ENCODE assay signal across 1 cellular context in genomic region chr14:67816326-67817009, GRCh38.
TF ChIP-seq lines count a peak whose summit lies in the region.

Gene ZFYVE26 (minus strand): TSS chr14:67816590. CDS start chr14:67815963, 627 bp downstream.

TF ChIP-seq in K562, 482 proteins besides CTCF, POLR2A, EP300 and RAD21 (continued from another document and continues in another):
- no peak for TF ChIP-seq ASH1L (IDR thresholded peaks at IDR 0.05; ENCODE audit: borderline replicate concordance, low read depth, partially characterized antibody)
- TF ChIP-seq ARID4B (CRISPR knock-in tag; IDR thresholded peaks at IDR 0.05) = peak; percentile 71; the same call in 1 of the 2 replicates
- no peak for TF ChIP-seq SRSF9 (IDR thresholded peaks at IDR 0.05; ENCODE audit: borderline replicate concordance, low read depth, low read length)
- peak; percentile 95 for TF ChIP-seq USF2 (CRISPR knock-in tag; IDR thresholded peaks at IDR 0.05)
- TF ChIP-seq NFYB (IDR thresholded peaks at IDR 0.05; ENCODE audit: extremely low read depth, insufficient read length) = peak; percentile 14
- peak; percentile 50; the same call in 1 of the 2 replicates for TF ChIP-seq HDAC2 (IDR thresholded peaks at IDR 0.05)
- TF ChIP-seq L3MBTL2 (IDR thresholded peaks at IDR 0.05) = peak; percentile 47
- no peak for TF ChIP-seq ZMIZ1 (IDR thresholded peaks at IDR 0.05; ENCODE audit: low read depth in 2 of 2, low read length in 2 of 2)
- TF ChIP-seq CUX1 (CRISPR knock-in tag; IDR thresholded peaks at IDR 0.05) = no peak
- TF ChIP-seq MNT (conservative IDR thresholded peaks at IDR 0.05) = peak; percentile 48 to 86
- TF ChIP-seq ELF1 (tag; IDR thresholded peaks at IDR 0.05) = 0 out of 2 replicates have a peak, but pooled peaks have one; percentile 15
- TF ChIP-seq PKNOX1 (IDR thresholded peaks at IDR 0.05) = peak; percentile 53
- no peak for TF ChIP-seq ZNF431 (CRISPR knock-in tag; IDR thresholded peaks at IDR 0.05)
- peak; percentile 28; the same call in 1 of the 2 replicates for TF ChIP-seq DPF2 (IDR thresholded peaks at IDR 0.05)
- TF ChIP-seq RBFOX2 (IDR thresholded peaks at IDR 0.05; ENCODE audit: low read depth, low read length) = peak; percentile 71
- peak in 1 of 2 experiments; percentile 64; a peak in 1 of 4 replicates for TF ChIP-seq ARNT (IDR thresholded peaks at IDR 0.05)
- TF ChIP-seq MAZ (CRISPR knock-in tag; conservative IDR thresholded peaks at IDR 0.05 in 1 of 2, IDR thresholded peaks at IDR 0.05 in 1 of 2) = peak in 1 of 2 experiments; percentile 25; a peak in 1 of 4 replicates
- TF ChIP-seq SRF (CRISPR knock-in tag; IDR thresholded peaks at IDR 0.05) = no peak
- TF ChIP-seq EP400 (IDR thresholded peaks at IDR 0.05) = peak; percentile 39; the same call in 1 of the 2 replicates
- TF ChIP-seq TEAD2 (tag; IDR thresholded peaks at IDR 0.05) = no peak
- peak; percentile 56; the same call in 1 of the 2 replicates for TF ChIP-seq NR2C1 (IDR thresholded peaks at IDR 0.05)
- TF ChIP-seq NR2C1 (tag; IDR thresholded peaks at IDR 0.05) = no peak
- peak; percentile 100 for TF ChIP-seq TOE1 (IDR thresholded peaks at IDR 0.05; ENCODE audit: borderline replicate concordance)
- no peak for TF ChIP-seq TOE1 (CRISPR knock-in tag; IDR thresholded peaks at IDR 0.05; ENCODE audit: borderline replicate concordance, low read depth)
- no peak for TF ChIP-seq MYC (IDR thresholded peaks at IDR 0.05; ENCODE audit: low read depth, low read length)
- no peak for TF ChIP-seq MYC (CRISPR knock-in tag; IDR thresholded peaks at IDR 0.05; ENCODE audit: borderline replicate concordance, low read depth)
- peak; percentile 9 for TF ChIP-seq TAF9B (IDR thresholded peaks at IDR 0.05; ENCODE audit: partially characterized antibody)
- TF ChIP-seq MAFF (IDR thresholded peaks at IDR 0.05; ENCODE audit: low read length) = no peak
- TF ChIP-seq GABPB1 (CRISPR knock-in tag; IDR thresholded peaks at IDR 0.05) = 0 out of 2 replicates have a peak, but pooled peaks have one; percentile 24
- peak in 1 of 2 experiments; percentile 82 for TF ChIP-seq AFF1 (IDR thresholded peaks at IDR 0.05; ENCODE audit: low read depth in 1 of 2, partially characterized antibody in 2 of 2)
- TF ChIP-seq NRF1 (conservative IDR thresholded peaks at IDR 0.05 in 1 of 2, IDR thresholded peaks at IDR 0.05 in 1 of 2) = peak; percentile 43 to 58; a peak in 3 of 4 replicates
- TF ChIP-seq GMEB1 (CRISPR knock-in tag; IDR thresholded peaks at IDR 0.05) = 0 out of 2 replicates have a peak, but pooled peaks have one; percentile 12
